10 cellular contexts compared by ENCODE assay signal in genomic region chr11:130180491-130180890, GRCh38. TPM values are rescaled to one million over a fixed set of nuclear protein-coding genes. Genes with fewer than 3 reads are reported as not detected.
DNase-seq lines count a peak whose midpoint lies in the region; ATAC-seq, FAIRE-seq and TF ChIP-seq lines count a peak whose summit lies in the region.
"Had no signal": no experiment of that assay in that cellular context is flagged by ENCODE, and none has a peak within 500 bp of the region (broad histone marks: within the 10 kb centered on the region; RNA-seq: fewer than 3 reads in every experiment).

No MANE protein-coding gene starts in this region.

- peak overlapping the region in 1 of 2 donors; percentile 76 for H3K9ac ChIP-seq in kidney (ENCODE audit: low read length in 2 of 2)

- DNase-seq in ACHN (peak; percentile 22), Peyer's patch (no peak), kidney (peak; percentile 63), G401 (ENCODE audit: low spot score) (no peak), uterus (no peak)
- no peak for DNase-seq in activated naive CD4-positive, alpha-beta T cell treated with anti-CD3 and anti-CD28 coated beads, Interleukin-2, amount 50 U/mL, for 16 hours
- no peak for DNase-seq in activated CD8-positive, alpha-beta T cell treated with anti-CD3 and anti-CD28 coated beads, Interleukin-2, amount 10 ng/mL, durations not matched to agents 7 days and 5 days
- DNase-seq: CD8-positive, alpha-beta memory T cell had no signal

- POLR2A ChIA-PET in activated CD8-positive, alpha-beta T cell treated with anti-CD3 and anti-CD28 coated beads, Interleukin-2, amount 10 ng/mL, durations not matched to agents 7 days and 5 days (lab: Charles Lee) = no interaction called here

- peaks cover 6% of the 10 kb centered on the region for H3K27me3 Mint-ChIP-seq in activated CD8-positive, alpha-beta T cell treated with anti-CD3 and anti-CD28 coated beads, Interleukin-2, amount 10 ng/mL, durations not matched to agents 7 days and 5 days (ENCODE audit: low read depth)

- no peaks in the 10 kb centered on the region for H3K9me3 Mint-ChIP-seq in activated CD8-positive, alpha-beta T cell treated with anti-CD3 and anti-CD28 coated beads, Interleukin-2, amount 10 ng/mL, durations not matched to agents 7 days and 5 days (ENCODE audit: insufficient read depth)
- H3K9me3 Mint-ChIP-seq: activated naive CD4-positive, alpha-beta T cell treated with anti-CD3 and anti-CD28 coated beads, Interleukin-2, amount 50 U/mL, for 24 hours had no signal

- TF ChIP-seq CTCF in Peyer's patch (IDR thresholded peaks at IDR 0.05) (no peak), kidney (IDR thresholded peaks at IDR 0.05; ENCODE audit: borderline replicate concordance, extremely low read depth, insufficient read depth) (no peak), uterus (IDR thresholded peaks at IDR 0.05) (no peak)

- ATAC-seq in GM21619 (IDR thresholded peaks at IDR 0.05; ENCODE audit: unreplicated experiment) = peak; percentile 49
- ATAC-seq in activated CD8-positive, alpha-beta T cell treated with anti-CD3 and anti-CD28 coated beads, Interleukin-2, amount 10 ng/mL, durations not matched to agents 7 days and 5 days = no peak

- H3K36me3 Mint-ChIP-seq in activated CD8-positive, alpha-beta T cell treated with anti-CD3 and anti-CD28 coated beads, Interleukin-2, amount 10 ng/mL, durations not matched to agents 7 days and 5 days (ENCODE audit: low read depth) = no peaks in the 10 kb centered on the region
- H3K36me3 Mint-ChIP-seq: activated naive CD4-positive, alpha-beta T cell treated with anti-CD3 and anti-CD28 coated beads, Interleukin-2, amount 50 U/mL, for 24 hours; CD8-positive, alpha-beta memory T cell had no signal

- H3K36me3 ChIP-seq in Peyer's patch (no peaks in the 10 kb centered on the region), kidney (ENCODE audit: control insufficient read depth in 1 of 2, insufficient read depth in 2 of 2, low read length in 2 of 2) (no peaks in the 10 kb centered on the region), uterus (no peaks in the 10 kb centered on the region)

- H3K4me3 Mint-ChIP-seq in activated CD8-positive, alpha-beta T cell treated with anti-CD3 and anti-CD28 coated beads, Interleukin-2, amount 10 ng/mL, durations not matched to agents 7 days and 5 days = no peak overlapping the region
- H3K4me3 Mint-ChIP-seq: activated naive CD4-positive, alpha-beta T cell treated with anti-CD3 and anti-CD28 coated beads, Interleukin-2, amount 50 U/mL, for 24 hours; CD8-positive, alpha-beta memory T cell had no signal

- CTCF ChIA-PET in activated CD8-positive, alpha-beta T cell treated with anti-CD3 and anti-CD28 coated beads, Interleukin-2, amount 10 ng/mL, durations not matched to agents 7 days and 5 days (lab: Charles Lee) = no interaction called here

- no peak overlapping the region for H3K27ac Mint-ChIP-seq in activated CD8-positive, alpha-beta T cell treated with anti-CD3 and anti-CD28 coated beads, Interleukin-2, amount 10 ng/mL, durations not matched to agents 7 days and 5 days
- H3K27ac Mint-ChIP-seq: activated naive CD4-positive, alpha-beta T cell treated with anti-CD3 and anti-CD28 coated beads, Interleukin-2, amount 50 U/mL, for 24 hours had no signal

- TF ChIP-seq POLR2A in Peyer's patch (IDR thresholded peaks at IDR 0.05) (no peak), uterus (IDR thresholded peaks at IDR 0.05) (no peak)

- in situ Hi-C loops in ACHN (cut with HindIII; ENCODE audit: low pct_ligation_motif_present, low pct_unique_long_range_greater_than_20kb, low sequenced_read_pairs) = no loop called here
- in situ Hi-C loops in G401 (cut with HindIII; ENCODE audit: low sequenced_read_pairs) = no loop called here

- intact Hi-C loops in kidney (cut with DNase I) = no loop called here
- intact Hi-C loops in uterus (cut with DNase I; ENCODE audit: low total_unique reads) = no loop called here

- H3K4me1 ChIP-seq in Peyer's patch = peaks cover 3 to 53% (median 26%) of the 10 kb centered on the region in 4 donors
- H3K4me1 ChIP-seq in kidney (ENCODE audit: control insufficient read depth in 1 of 2, insufficient read depth in 1 of 2, low read depth in 1 of 2, low read length in 2 of 2) = peaks cover 34 to 42% of the 10 kb centered on the region in 2 donors
- H3K4me1 ChIP-seq in uterus = no peaks in the 10 kb centered on the region

- H3K27me3 ChIP-seq in Peyer's patch = no peaks in the 10 kb centered on the region
- no peaks in the 10 kb centered on the region for H3K27me3 ChIP-seq in uterus

- H3K4me1 Mint-ChIP-seq in activated CD8-positive, alpha-beta T cell treated with anti-CD3 and anti-CD28 coated beads, Interleukin-2, amount 10 ng/mL, durations not matched to agents 7 days and 5 days (ENCODE audit: low read depth) = no peaks in the 10 kb centered on the region
- H3K4me1 Mint-ChIP-seq: activated naive CD4-positive, alpha-beta T cell treated with anti-CD3 and anti-CD28 coated beads, Interleukin-2, amount 50 U/mL, for 24 hours; CD8-positive, alpha-beta memory T cell had no signal

- H3K27ac ChIP-seq in Peyer's patch (peak overlapping the region; percentile 74 to 97 (median 93)), kidney (ENCODE audit: low read depth in 2 of 2, low read length in 2 of 2) (peak overlapping the region; percentile 93), uterus (no peak overlapping the region)

- no peak for FAIRE-seq in kidney (lab: Jason Lieb, UNC)

- H3K9me3 ChIP-seq in Peyer's patch = no peaks in the 10 kb centered on the region
- no peaks in the 10 kb centered on the region for H3K9me3 ChIP-seq in kidney (ENCODE audit: control insufficient read depth in 1 of 2, low read length in 2 of 2)
- H3K9me3 ChIP-seq in uterus = no peaks in the 10 kb centered on the region

- H3K4me3 ChIP-seq in Peyer's patch (peak overlapping the region in 2 of 4 donors; percentile 25 to 33), kidney (ENCODE audit: low read length in 2 of 2) (no peak overlapping the region), uterus (no peak overlapping the region)

RNA-seq across cellular contexts. Expression of gene ST14, which starts 20.9 kb away (rescaled TPM):
- 100 to 1,000 TPM; 104 to 469 (median 424) TPM for total RNA-seq in Peyer's patch
- total RNA-seq in kidney = 139 TPM
- polyA plus RNA-seq in kidney (ENCODE audit: insufficient read depth, low read depth, low replicate concordance) = 59.3 TPM
- total RNA-seq in G401 (2014; rRNA removed; shearing (Covaris generic)) = not detected in 2 replicates
- total RNA-seq in activated CD8-positive, alpha-beta T cell treated with anti-CD3 and anti-CD28 coated beads, Interleukin-2, amount 10 ng/mL, durations not matched to agents 7 days and 5 days = not detected
- total RNA-seq in uterus = 10 to 100 TPM in 1 of 4 donors, 1 to 10 TPM in 2, under 1 TPM in 1; 0.88 to 15.6 (median 2.8) TPM
- polyA plus RNA-seq: CD8-positive, alpha-beta memory T cell had no signal

Comparison
In these comparisons a context has a peak if more than half of its experiments do, and no peak if none do; other contexts are left out.
1. DNase-seq: peak in ACHN (single experiment) and kidney (single experiment); none in Peyer's patch (0 of 3), activated naive CD4-positive, alpha-beta T cell treated with anti-CD3 and anti-CD28 coated beads, Interleukin-2, amount 50 U/mL, for 16 hours (single experiment), G401 (single experiment), activated CD8-positive, alpha-beta T cell treated with anti-CD3 and anti-CD28 coated beads, Interleukin-2, amount 10 ng/mL, durations not matched to agents 7 days and 5 days (single experiment) and uterus (0 of 2).
2. H3K27ac ChIP-seq: peak in Peyer's patch (4 of 4) and kidney (2 of 2); none in uterus (0 of 2).